ENCODE assay signal across 26 cellular contexts in genomic region chr1:44119525-44119924, GRCh38. TPM values are rescaled to one million over a fixed set of nuclear protein-coding genes. Genes with fewer than 3 reads are reported as not detected.
"Had no signal": no experiment of that assay in that cellular context is flagged by ENCODE, and none has a peak within 500 bp of the region (broad histone marks: within the 10 kb centered on the region; RNA-seq: fewer than 3 reads in every experiment).

No MANE protein-coding gene starts in this region.

- ATAC-seq: activated T-cell treated with anti-CD3 and anti-CD28 coated beads, Interleukin-2, amount 50 U/mL, for 72 hours; naive thymus-derived CD4-positive, alpha-beta T cell; right cardiac atrium had no signal

- H3K4me1 ChIP-seq: neural progenitor cell, prostate gland, stomach, vagina had no signal

- DNase-seq: activated CD4-positive, alpha-beta T cell treated with anti-CD3 and anti-CD28 coated beads, Interleukin-2, amount 50 U/mL, for 1 hour; activated CD4-positive, CD25-positive, alpha-beta regulatory T cell treated with anti-CD3 and anti-CD28 coated beads, Interleukin-2, amount 50 U/mL, for 72 hours; activated CD8-positive, alpha-beta memory T cell treated with anti-CD3 and anti-CD28 coated beads for 24 hours; activated effector memory CD4-positive, alpha-beta T cell treated with anti-CD3 and anti-CD28 coated beads, Interleukin-2, amount 50 U/mL, for 16 hours; activated naive CD4-positive, alpha-beta T cell treated with anti-CD3 and anti-CD28 coated beads, Interleukin-2, amount 50 U/mL, for 16 hours; activated T-cell treated with anti-CD3 and anti-CD28 coated beads, Interleukin-2, amount 50 U/mL, for 72 hours; aorta; brain microvascular endothelial cell; central memory CD4-positive, alpha-beta T cell; erythroblast; mesenchymal stem cell; naive thymus-derived CD4-positive, alpha-beta T cell; right cardiac atrium; stimulated activated CD4-positive, alpha-beta T cell treated with anti-CD3 and anti-CD28 coated beads, Interleukin-2, amount 100 ng/mL, for 24 hours; stomach; T1000; trophoblast cell had no signal

- H3K36me3 Mint-ChIP-seq: naive thymus-derived CD4-positive, alpha-beta T cell; neural progenitor cell had no signal

- H3K4me3 Mint-ChIP-seq: activated T-cell treated with anti-CD3 and anti-CD28 coated beads, Interleukin-2, amount 50 U/mL, for 72 hours; naive thymus-derived CD4-positive, alpha-beta T cell; neural progenitor cell had no signal

- H3K4me2 ChIP-seq: neural progenitor cell had no signal

- H2AFZ ChIP-seq: neural progenitor cell had no signal

- H3K4me3 ChIP-seq: neural progenitor cell, prostate gland, stomach, vagina had no signal

- H3K9ac ChIP-seq: neural progenitor cell had no signal

- H3K36me3 ChIP-seq: brain microvascular endothelial cell, neural progenitor cell, prostate gland, stomach, vagina had no signal

- H3K27ac Mint-ChIP-seq: activated T-cell treated with anti-CD3 and anti-CD28 coated beads, Interleukin-2, amount 50 U/mL, for 72 hours; naive thymus-derived CD4-positive, alpha-beta T cell; neural progenitor cell had no signal

- H3K9me3 ChIP-seq: prostate gland, stomach, vagina had no signal

- H3K27ac ChIP-seq: brain microvascular endothelial cell, neural progenitor cell, prostate gland, stomach, vagina had no signal

- H3K9me3 Mint-ChIP-seq: activated T-cell treated with anti-CD3 and anti-CD28 coated beads, Interleukin-2, amount 50 U/mL, for 72 hours; naive thymus-derived CD4-positive, alpha-beta T cell had no signal

- H3K27me3 ChIP-seq: brain microvascular endothelial cell, vagina had no signal

- H3K4me1 Mint-ChIP-seq: neural progenitor cell had no signal

RNA-seq across cellular contexts. Expression of gene KLF17, which starts 0.9 kb away (rescaled TPM):
- total RNA-seq: activated T-cell treated with anti-CD3 and anti-CD28 coated beads, Interleukin-2, amount 50 U/mL, for 72 hours; lower leg skin; mucosa of gallbladder; naive thymus-derived CD4-positive, alpha-beta T cell; right cardiac atrium; stomach had no signal
- polyA plus RNA-seq: naive thymus-derived CD4-positive, alpha-beta T cell; right cardiac atrium had no signal

RNA-seq across cellular contexts. Expression of gene KLF18, which starts 21.9 kb away (rescaled TPM):
- total RNA-seq: activated T-cell treated with anti-CD3 and anti-CD28 coated beads, Interleukin-2, amount 50 U/mL, for 72 hours; aorta; frontal cortex; lower leg skin; naive thymus-derived CD4-positive, alpha-beta T cell; osteoblast; right cardiac atrium; skeletal muscle tissue; stomach; temporal lobe; vagina had no signal
- polyA plus RNA-seq: aorta; naive thymus-derived CD4-positive, alpha-beta T cell; right cardiac atrium; stomach had no signal
